24 cellular contexts compared by ENCODE assay signal in the genomic region with DNA sequence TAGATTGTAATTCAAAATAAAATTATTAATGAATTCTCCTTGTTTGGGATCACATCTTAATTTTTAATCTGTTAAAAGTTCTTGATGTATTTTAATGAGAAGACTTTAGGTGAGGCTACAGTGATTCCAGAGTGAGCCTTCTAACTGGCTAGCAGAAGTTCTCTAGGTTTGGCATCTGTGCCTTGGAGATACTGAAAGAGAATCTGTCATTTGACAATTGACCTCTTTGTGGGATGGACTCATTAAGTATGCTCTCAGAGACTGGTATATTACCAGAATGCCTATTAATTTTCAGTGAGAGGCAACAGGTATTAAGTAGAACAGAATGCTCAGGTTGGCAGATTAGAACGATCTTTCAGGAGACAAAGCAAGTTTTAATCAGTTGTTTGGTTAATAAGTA. TPM values are rescaled to one million over a fixed set of nuclear protein-coding genes. Genes with fewer than 3 reads are reported as not detected.
DNase-seq lines count a peak whose midpoint lies in the region; ATAC-seq and TF ChIP-seq lines count a peak whose summit lies in the region.
"Had no signal": no experiment of that assay in that cellular context is flagged by ENCODE, and none has a peak within 500 bp of the region (broad histone marks: within the 10 kb centered on the region; RNA-seq: fewer than 3 reads in every experiment).

No MANE protein-coding gene starts in this region.

- H3K4me3 ChIP-seq in KMS-11 (IDR thresholded peaks at IDR 0.05; ENCODE audit: insufficient read depth, low read depth, low read length): peak overlapping the region; percentile 46
- peak overlapping the region; percentile 11 for H3K4me3 ChIP-seq in ectodermal cell (ENCODE audit: insufficient read depth, low read depth, low read length)
- H3K4me3 ChIP-seq in smooth muscle cell: no peak overlapping the region
- no peak overlapping the region for H3K4me3 ChIP-seq in osteoblast (ENCODE audit: insufficient read depth, low read length)
- H3K4me3 ChIP-seq: BLaER1 treated with 17β-estradiol and CSF1 and Interleukin-3, amounts not matched to agents 10 nM and 100 nM; GM23248 had no signal

- TF ChIP-seq CTCF in KMS-11 (conservative IDR thresholded peaks at IDR 0.05; ENCODE audit: low read depth, low read length) (no peak), smooth muscle cell (IDR thresholded peaks at IDR 0.05; ENCODE audit: borderline replicate concordance, insufficient read depth, poor library complexity, severe bottlenecking) (no peak), osteoblast (IDR thresholded peaks at IDR 0.05; ENCODE audit: extremely low read depth, low read depth, low read length) (no peak)

- H3K36me3 ChIP-seq in KMS-11 (ENCODE audit: insufficient read depth) (no peaks in the 10 kb centered on the region), ectodermal cell (ENCODE audit: control insufficient read depth, insufficient read depth, low read length) (peaks cover 61% of the 10 kb centered on the region), smooth muscle cell (ENCODE audit: low read depth) (peaks cover 12% of the 10 kb centered on the region), osteoblast (ENCODE audit: insufficient read depth, low read length) (peaks cover 57% of the 10 kb centered on the region)

- H3K27me3 ChIP-seq in KMS-11 (ENCODE audit: insufficient read depth, low read depth): no peaks in the 10 kb centered on the region
- H3K27me3 ChIP-seq in ectodermal cell (ENCODE audit: control insufficient read depth, insufficient read depth, low read length, poor library complexity, severe bottlenecking): no peaks in the 10 kb centered on the region
- no peaks in the 10 kb centered on the region for H3K27me3 ChIP-seq in smooth muscle cell (ENCODE audit: low read depth)
- H3K27me3 ChIP-seq in osteoblast (ENCODE audit: insufficient read depth, low read length): no peaks in the 10 kb centered on the region
- H3K27me3 ChIP-seq: BLaER1 treated with 17β-estradiol and CSF1 and Interleukin-3, amounts not matched to agents 10 nM and 100 nM had no signal

- 94 to 97% methylated on average over 1 of the region's 1 CpG for WGBS in ectodermal cell, 2 experiments
- 96% methylated on average over 1 of the region's 1 CpG for WGBS in smooth muscle cell (ENCODE audit: low lambda C conversion rate)

- H3K9ac ChIP-seq in KMS-11: no peak overlapping the region
- H3K9ac ChIP-seq in smooth muscle cell (ENCODE audit: low read depth): no peak overlapping the region
- H3K9ac ChIP-seq: GM23248, SK-N-SH had no signal

- H3F3A ChIP-seq in smooth muscle cell (ENCODE audit: low read depth): peaks cover 64% of the 10 kb centered on the region

- H3K9me3 ChIP-seq in ectodermal cell (ENCODE audit: control insufficient read depth, low read length): no peaks in the 10 kb centered on the region
- no peaks in the 10 kb centered on the region for H3K9me3 ChIP-seq in smooth muscle cell (replicated peaks; ENCODE audit: low read depth)
- H3K9me3 ChIP-seq in osteoblast (ENCODE audit: low read depth, low read length): no peaks in the 10 kb centered on the region
- H3K9me3 ChIP-seq: BLaER1 treated with 17β-estradiol and CSF1 and Interleukin-3, amounts not matched to agents 10 nM and 100 nM; SK-N-SH had no signal

- no peak for ATAC-seq in HG03135 (IDR thresholded peaks at IDR 0.05; ENCODE audit: unreplicated experiment)
- ATAC-seq: PC-3 had no signal

- H4K20me1 ChIP-seq in KMS-11 (ENCODE audit: insufficient read depth) (no peaks in the 10 kb centered on the region), smooth muscle cell (ENCODE audit: low read depth) (peaks cover 51% of the 10 kb centered on the region), osteoblast (ENCODE audit: insufficient read depth, low read length) (peaks cover 5% of the 10 kb centered on the region)

- H3K27ac ChIP-seq in KMS-11 (peak overlapping the region; percentile 51; the same call in 1 of the 2 replicates), ectodermal cell (ENCODE audit: insufficient read depth, low read depth, low read length, poor library complexity, severe bottlenecking) (peak overlapping the region; percentile 40), smooth muscle cell (ENCODE audit: low read depth) (peak overlapping the region; percentile 46), osteoblast (ENCODE audit: low read depth, low read length) (no peak overlapping the region)
- H3K27ac ChIP-seq: BLaER1 treated with 17β-estradiol and CSF1 and Interleukin-3, amounts not matched to agents 10 nM and 100 nM; GM23248; HL-60 had no signal

- DNase-seq in medulla oblongata (ENCODE audit: extremely low spot score): peak; percentile 28
- DNase-seq in smooth muscle cell (lab: John Stamatoyannopoulos, UW; ENCODE audit: unreplicated experiment): no peak
- no peak for DNase-seq in osteoblast (ENCODE audit: insufficient read length, low spot score, missing footprints)
- no peak for DNase-seq in DMS153 (lab: John Stamatoyannopoulos, UW)
- no peak for DNase-seq in epidermal melanocyte (ENCODE audit: insufficient read length, low spot score)
- DNase-seq: CD4-positive, alpha-beta T cell; COR-L47; GM23248; H7; HFFc6; NCI-H1105; NCI-H1436 treated with DMSO at 0.1 percent for 48 hours; NCI-H187 treated with DMSO at 0.1 percent for 48 hours; NCI-H2171 treated with DMSO at 0.1 percent for 48 hours; NCI-H524 treated with DMSO at 0.1 percent for 48 hours; NCI-H774; NK-92 treated with Interleukin-12 subunit alpha and Interleukin-12 subunit beta, amount 100 ng/mL, for 24 hours; PC-3; SK-N-SH had no signal

- H2AFZ ChIP-seq in KMS-11 (ENCODE audit: low read depth): no peak overlapping the region; the same call in 1 of the 2 replicates
- no peak overlapping the region for H2AFZ ChIP-seq in smooth muscle cell (ENCODE audit: low read depth)
- H2AFZ ChIP-seq in osteoblast (ENCODE audit: low read length): no peak overlapping the region
- H2AFZ ChIP-seq: GM23248 had no signal

- H3K79me2 ChIP-seq in KMS-11 (ENCODE audit: insufficient read depth, low read depth): no peaks in the 10 kb centered on the region
- peaks cover 12% of the 10 kb centered on the region for H3K79me2 ChIP-seq in smooth muscle cell (ENCODE audit: low read depth)
- H3K79me2 ChIP-seq in osteoblast (ENCODE audit: insufficient read depth, low read length): no peaks in the 10 kb centered on the region

- H3K4me1 ChIP-seq in KMS-11 (ENCODE audit: low read depth, poor library complexity, severe bottlenecking): peaks cover 49% of the 10 kb centered on the region
- H3K4me1 ChIP-seq in ectodermal cell (ENCODE audit: control insufficient read depth, insufficient read depth, low read length): peaks cover 21% of the 10 kb centered on the region
- peaks cover 84% of the 10 kb centered on the region for H3K4me1 ChIP-seq in smooth muscle cell (ENCODE audit: low read depth)
- peaks cover 17% of the 10 kb centered on the region for H3K4me1 ChIP-seq in osteoblast (ENCODE audit: insufficient read depth, low read length)

- H3K4me2 ChIP-seq in KMS-11 (peak overlapping the region; percentile 65), smooth muscle cell (peak overlapping the region; percentile 14), osteoblast (ENCODE audit: insufficient read depth, low read length) (no peak overlapping the region)
- H3K4me2 ChIP-seq: BLaER1 treated with 17β-estradiol and CSF1 and Interleukin-3, amounts not matched to agents 10 nM and 100 nM; SK-N-SH had no signal

RNA-seq across cellular contexts. Expression of a gene that starts 10.2 kb away (rescaled TPM):
- polyA plus RNA-seq in ectodermal cell (2013, experiment 1 of 4): 134 TPM
- polyA plus RNA-seq in ectodermal cell (2013, experiment 2 of 4): 215 TPM
- polyA plus RNA-seq in ectodermal cell (2013, experiment 3 of 4): 152 TPM
- polyA plus RNA-seq in ectodermal cell (2013, experiment 4 of 4): 175 TPM
- total RNA-seq in smooth muscle cell (59.2 and 77.4 TPM in 2 replicates), osteoblast (45.4 and 49.2 TPM in 2 replicates)
- 50.3 and 59.8 TPM in 2 replicates for polyA plus RNA-seq in smooth muscle cell

Comparison
In these comparisons a context has a peak if more than half of its experiments do, and no peak if none do; other contexts are left out.
1. H3K4me3 ChIP-seq: peak in KMS-11 (single experiment) and ectodermal cell (single experiment); none in smooth muscle cell (single experiment) and osteoblast (single experiment).